In genomic region chr12:118625050-118625675, GRCh38 we compare ENCODE assay signal across 24 cellular contexts.
DNase-seq lines count a peak whose midpoint lies in the region; ATAC-seq and TF ChIP-seq lines count a peak whose summit lies in the region.
"Had no signal": no experiment of that assay in that cellular context is flagged by ENCODE, and none has a peak within 500 bp of the region (broad histone marks: within the 10 kb centered on the region; RNA-seq: fewer than 3 reads in every experiment).

No MANE protein-coding gene starts in this region.

- POLR2A ChIA-PET in activated CD4-positive, alpha-beta memory T cell treated with anti-CD3 and anti-CD28 coated beads, Interleukin-2, amount 10 ng/mL, durations not matched to agents 7 days and 5 days (lab: Charles Lee), result no interaction called here

- ATAC-seq in heart left ventricle, result peak; percentile 82 to 93 (median 84)
- ATAC-seq: A549, HCT116 had no signal

- H3K27ac ChIP-seq in heart left ventricle, result peak overlapping the region in 1 of 12 donors; percentile 4
- H3K27ac ChIP-seq in right atrium auricular region, result no peak overlapping the region
- H3K27ac ChIP-seq: A549; BLaER1 treated with 17β-estradiol and CSF1 and Interleukin-3, amounts not matched to agents 10 nM and 100 nM; Peyer's patch had no signal

- H3K27me3 ChIP-seq in heart left ventricle, result no peaks in the 10 kb centered on the region
- H3K27me3 ChIP-seq in right atrium auricular region, result no peaks in the 10 kb centered on the region
- H3K27me3 ChIP-seq: BLaER1 treated with 17β-estradiol and CSF1 and Interleukin-3, amounts not matched to agents 10 nM and 100 nM; Peyer's patch had no signal

- TF ChIP-seq POLR2A in heart left ventricle (IDR thresholded peaks at IDR 0.05), result no peak

- H3K4me1 ChIP-seq in heart left ventricle (peaks cover 0 to 3% (median 0%) of the 10 kb centered on the region in 12 donors), right atrium auricular region (no peaks in the 10 kb centered on the region)
- H3K4me1 ChIP-seq: A549; BLaER1 treated with 17β-estradiol and CSF1 and Interleukin-3, amounts not matched to agents 10 nM and 100 nM; Peyer's patch had no signal

- no peak overlapping the region for H3K4me3 Mint-ChIP-seq in neural crest cell
- H3K4me3 Mint-ChIP-seq in activated naive CD8-positive, alpha-beta T cell treated with anti-CD3 and anti-CD28 coated beads for 36 hours, result no peak overlapping the region
- H3K4me3 Mint-ChIP-seq in activated CD4-positive, alpha-beta memory T cell treated with anti-CD3 and anti-CD28 coated beads, Interleukin-2, amount 10 ng/mL, durations not matched to agents 7 days and 5 days, result no peak overlapping the region
- H3K4me3 Mint-ChIP-seq: CD4-positive, alpha-beta T cell had no signal

- H3K36me3 Mint-ChIP-seq in neural crest cell (ENCODE audit: low read depth), result no peaks in the 10 kb centered on the region
- no peaks in the 10 kb centered on the region for H3K36me3 Mint-ChIP-seq in activated naive CD8-positive, alpha-beta T cell treated with anti-CD3 and anti-CD28 coated beads for 36 hours
- H3K36me3 Mint-ChIP-seq in activated CD4-positive, alpha-beta memory T cell treated with anti-CD3 and anti-CD28 coated beads, Interleukin-2, amount 10 ng/mL, durations not matched to agents 7 days and 5 days (ENCODE audit: low read depth), result no peaks in the 10 kb centered on the region

- H3K4me3 ChIP-seq in heart left ventricle (no peak overlapping the region), right atrium auricular region (no peak overlapping the region)
- H3K4me3 ChIP-seq: A549; BLaER1 treated with 17β-estradiol and CSF1 and Interleukin-3, amounts not matched to agents 10 nM and 100 nM; Peyer's patch had no signal

- H3K9me3 ChIP-seq in heart left ventricle (no peaks in the 10 kb centered on the region), right atrium auricular region (no peaks in the 10 kb centered on the region)
- H3K9me3 ChIP-seq: A549; BLaER1 treated with 17β-estradiol and CSF1 and Interleukin-3, amounts not matched to agents 10 nM and 100 nM; Peyer's patch; SK-N-SH had no signal

- peak in 2 of 5 donors; percentile 32 to 35 for DNase-seq in heart left ventricle
- DNase-seq in right atrium auricular region (ENCODE audit: low spot score), result no peak
- DNase-seq in OCI-M1 (lab: John Stamatoyannopoulos, UW), result peak; percentile 25
- no peak for DNase-seq in neural crest cell (ENCODE audit: low read depth, low spot score)
- no peak for DNase-seq in activated naive CD8-positive, alpha-beta T cell treated with anti-CD3 and anti-CD28 coated beads for 36 hours
- no peak for DNase-seq in EL
- DNase-seq in activated CD4-positive, alpha-beta memory T cell treated with anti-CD3 and anti-CD28 coated beads, Interleukin-2, amount 10 ng/mL, durations not matched to agents 7 days and 5 days, result no peak
- DNase-seq: AML-193; CD4-positive, alpha-beta T cell; IMR-90; Karpas-422; NCI-H1092; NCI-H1417 treated with DMSO at 0.1 percent for 48 hours; NCI-H187 treated with DMSO at 0.1 percent for 48 hours; NCI-H2171 treated with DMSO at 0.1 percent for 48 hours; NCI-H345; NCI-H524; NCI-H774; Peyer's patch; SK-N-SH; SW 1271 had no signal

- whole genome bisulfite sequencing in heart left ventricle, 4 donors, result 53 to 69% (median 56%) methylated on average over 3 of the region's 3 CpGs

- no peaks in the 10 kb centered on the region for H3K36me3 ChIP-seq in heart left ventricle
- H3K36me3 ChIP-seq in right atrium auricular region, result no peaks in the 10 kb centered on the region
- H3K36me3 ChIP-seq: BLaER1 treated with 17β-estradiol and CSF1 and Interleukin-3, amounts not matched to agents 10 nM and 100 nM; Peyer's patch had no signal

- H3K27me3 Mint-ChIP-seq in neural crest cell (ENCODE audit: low read depth), result peaks cover 16% of the 10 kb centered on the region
- no peaks in the 10 kb centered on the region for H3K27me3 Mint-ChIP-seq in activated naive CD8-positive, alpha-beta T cell treated with anti-CD3 and anti-CD28 coated beads for 36 hours
- H3K27me3 Mint-ChIP-seq in activated CD4-positive, alpha-beta memory T cell treated with anti-CD3 and anti-CD28 coated beads, Interleukin-2, amount 10 ng/mL, durations not matched to agents 7 days and 5 days, result no peaks in the 10 kb centered on the region
- H3K27me3 Mint-ChIP-seq: CD4-positive, alpha-beta T cell had no signal

- peak overlapping the region; percentile 38 for H3K27ac Mint-ChIP-seq in neural crest cell (ENCODE audit: unreplicated experiment)
- no peak overlapping the region for H3K27ac Mint-ChIP-seq in activated naive CD8-positive, alpha-beta T cell treated with anti-CD3 and anti-CD28 coated beads for 36 hours
- H3K27ac Mint-ChIP-seq in activated CD4-positive, alpha-beta memory T cell treated with anti-CD3 and anti-CD28 coated beads, Interleukin-2, amount 10 ng/mL, durations not matched to agents 7 days and 5 days, result no peak overlapping the region
- H3K27ac Mint-ChIP-seq: CD4-positive, alpha-beta T cell had no signal

- intact Hi-C loops in heart left ventricle (cut with DNase I), result loop anchor here in 5 of 10 donors (10.0 kb wide), 3 partner anchors 180 to 220 kb away; no protein-coding TSS in a partner anchor

- CTCF ChIA-PET in activated CD4-positive, alpha-beta memory T cell treated with anti-CD3 and anti-CD28 coated beads, Interleukin-2, amount 10 ng/mL, durations not matched to agents 7 days and 5 days (lab: Charles Lee), result no interaction called here

- TF ChIP-seq CTCF in heart left ventricle (IDR thresholded peaks at IDR 0.05) (no peak), right atrium auricular region (IDR thresholded peaks at IDR 0.05) (no peak), neural crest cell (conservative IDR thresholded peaks at IDR 0.05) (no peak)

- peaks cover 8% of the 10 kb centered on the region for H3K4me1 Mint-ChIP-seq in neural crest cell
- no peaks in the 10 kb centered on the region for H3K4me1 Mint-ChIP-seq in activated naive CD8-positive, alpha-beta T cell treated with anti-CD3 and anti-CD28 coated beads for 36 hours
- H3K4me1 Mint-ChIP-seq in activated CD4-positive, alpha-beta memory T cell treated with anti-CD3 and anti-CD28 coated beads, Interleukin-2, amount 10 ng/mL, durations not matched to agents 7 days and 5 days, result no peaks in the 10 kb centered on the region

- H3K9me3 Mint-ChIP-seq in neural crest cell, result peaks cover 9% of the 10 kb centered on the region
- H3K9me3 Mint-ChIP-seq in activated naive CD8-positive, alpha-beta T cell treated with anti-CD3 and anti-CD28 coated beads for 36 hours, result no peaks in the 10 kb centered on the region
- peaks cover 1% of the 10 kb centered on the region for H3K9me3 Mint-ChIP-seq in activated CD4-positive, alpha-beta memory T cell treated with anti-CD3 and anti-CD28 coated beads, Interleukin-2, amount 10 ng/mL, durations not matched to agents 7 days and 5 days
